In the genomic region with DNA sequence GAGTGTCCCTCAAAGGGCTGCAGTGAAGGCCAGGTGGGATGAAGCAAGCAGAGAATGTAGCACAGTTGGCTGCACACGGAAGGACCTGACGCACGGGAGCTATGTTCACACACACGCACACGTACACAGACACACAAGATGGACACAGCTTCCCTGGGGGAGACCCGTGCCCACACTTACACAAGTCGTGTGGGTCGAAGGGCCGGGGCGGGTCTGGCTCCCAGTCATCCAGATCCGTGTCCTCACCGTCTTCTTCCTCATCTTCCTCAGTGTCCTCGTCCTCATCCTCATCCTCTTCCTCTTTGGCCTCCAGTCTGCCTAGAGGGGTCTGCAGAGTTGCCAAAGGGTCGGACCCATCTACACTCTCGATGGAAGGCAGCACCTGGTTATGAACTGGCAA, we compare ENCODE assay signal across 1 cellular context.
TF ChIP-seq lines count a peak whose summit lies in the region.

No MANE protein-coding gene starts in this region.

TF ChIP-seq in WTC11, 78 proteins besides CTCF, POLR2A, EP300 and RAD21 (continued from another document):
- TF ChIP-seq, protein P1, sequence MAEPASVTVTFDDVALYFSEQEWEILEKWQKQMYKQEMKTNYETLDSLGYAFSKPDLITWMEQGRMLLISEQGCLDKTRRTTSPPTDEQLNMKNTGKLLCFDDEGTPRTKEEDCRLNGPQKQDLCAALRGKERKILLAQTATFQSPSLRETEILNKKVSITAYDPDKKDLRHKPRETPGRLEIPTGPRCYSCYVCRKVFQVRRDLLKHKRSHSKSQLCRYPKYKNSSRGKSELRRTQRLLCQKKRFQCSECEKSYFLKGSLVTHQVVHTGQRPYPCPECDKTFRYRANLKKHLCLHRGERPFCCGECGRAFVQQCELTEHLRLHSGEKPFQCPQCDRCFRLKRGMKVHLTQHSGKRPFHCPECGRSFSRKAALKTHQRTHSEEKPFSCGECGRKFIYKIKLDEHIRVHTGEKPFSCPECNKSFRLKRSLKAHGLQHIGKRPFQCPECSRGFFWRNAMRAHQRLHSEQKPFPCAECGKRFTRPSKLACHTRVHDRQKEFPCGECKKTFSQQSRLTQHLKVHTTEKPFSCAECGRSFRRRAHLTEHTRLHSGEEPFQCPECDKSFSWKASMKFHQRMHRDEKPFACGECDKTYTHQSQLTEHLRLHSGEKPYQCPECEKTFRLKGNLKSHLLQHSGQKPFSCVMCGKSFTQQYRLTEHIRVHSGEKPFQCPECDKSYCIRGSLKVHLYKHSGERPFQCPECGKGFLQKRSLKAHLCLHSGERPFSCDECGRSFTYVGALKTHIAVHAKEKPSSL (CRISPR knock-in tag; conservative IDR thresholded peaks at IDR 0.05) = no peak
- TF ChIP-seq KAT7 (CRISPR knock-in tag; IDR thresholded peaks at IDR 0.05; ENCODE audit: borderline replicate concordance) (no peak), SOX15 (CRISPR knock-in tag; IDR thresholded peaks at IDR 0.05) (no peak), SP1 (CRISPR knock-in tag; conservative IDR thresholded peaks at IDR 0.05) (no peak), MXD4 (CRISPR knock-in tag; IDR thresholded peaks at IDR 0.05; ENCODE audit: borderline replicate concordance) (no peak), ZNF121 (CRISPR knock-in tag; IDR thresholded peaks at IDR 0.05) (no peak), ZBTB21 (CRISPR knock-in tag; IDR thresholded peaks at IDR 0.05; ENCODE audit: borderline replicate concordance) (no peak), TP53 (CRISPR knock-in tag; IDR thresholded peaks at IDR 0.05) (no peak), ZNF317 (CRISPR knock-in tag; IDR thresholded peaks at IDR 0.05; ENCODE audit: borderline replicate concordance, low read depth) (no peak)
- TF ChIP-seq, protein P2, sequence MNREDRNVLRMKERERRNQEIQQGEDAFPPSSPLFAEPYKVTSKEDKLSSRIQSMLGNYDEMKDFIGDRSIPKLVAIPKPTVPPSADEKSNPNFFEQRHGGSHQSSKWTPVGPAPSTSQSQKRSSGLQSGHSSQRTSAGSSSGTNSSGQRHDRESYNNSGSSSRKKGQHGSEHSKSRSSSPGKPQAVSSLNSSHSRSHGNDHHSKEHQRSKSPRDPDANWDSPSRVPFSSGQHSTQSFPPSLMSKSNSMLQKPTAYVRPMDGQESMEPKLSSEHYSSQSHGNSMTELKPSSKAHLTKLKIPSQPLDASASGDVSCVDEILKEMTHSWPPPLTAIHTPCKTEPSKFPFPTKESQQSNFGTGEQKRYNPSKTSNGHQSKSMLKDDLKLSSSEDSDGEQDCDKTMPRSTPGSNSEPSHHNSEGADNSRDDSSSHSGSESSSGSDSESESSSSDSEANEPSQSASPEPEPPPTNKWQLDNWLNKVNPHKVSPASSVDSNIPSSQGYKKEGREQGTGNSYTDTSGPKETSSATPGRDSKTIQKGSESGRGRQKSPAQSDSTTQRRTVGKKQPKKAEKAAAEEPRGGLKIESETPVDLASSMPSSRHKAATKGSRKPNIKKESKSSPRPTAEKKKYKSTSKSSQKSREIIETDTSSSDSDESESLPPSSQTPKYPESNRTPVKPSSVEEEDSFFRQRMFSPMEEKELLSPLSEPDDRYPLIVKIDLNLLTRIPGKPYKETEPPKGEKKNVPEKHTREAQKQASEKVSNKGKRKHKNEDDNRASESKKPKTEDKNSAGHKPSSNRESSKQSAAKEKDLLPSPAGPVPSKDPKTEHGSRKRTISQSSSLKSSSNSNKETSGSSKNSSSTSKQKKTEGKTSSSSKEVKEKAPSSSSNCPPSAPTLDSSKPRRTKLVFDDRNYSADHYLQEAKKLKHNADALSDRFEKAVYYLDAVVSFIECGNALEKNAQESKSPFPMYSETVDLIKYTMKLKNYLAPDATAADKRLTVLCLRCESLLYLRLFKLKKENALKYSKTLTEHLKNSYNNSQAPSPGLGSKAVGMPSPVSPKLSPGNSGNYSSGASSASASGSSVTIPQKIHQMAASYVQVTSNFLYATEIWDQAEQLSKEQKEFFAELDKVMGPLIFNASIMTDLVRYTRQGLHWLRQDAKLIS (CRISPR knock-in tag; IDR thresholded peaks at IDR 0.05; ENCODE audit: borderline replicate concordance) = no peak
- TF ChIP-seq, protein P3, sequence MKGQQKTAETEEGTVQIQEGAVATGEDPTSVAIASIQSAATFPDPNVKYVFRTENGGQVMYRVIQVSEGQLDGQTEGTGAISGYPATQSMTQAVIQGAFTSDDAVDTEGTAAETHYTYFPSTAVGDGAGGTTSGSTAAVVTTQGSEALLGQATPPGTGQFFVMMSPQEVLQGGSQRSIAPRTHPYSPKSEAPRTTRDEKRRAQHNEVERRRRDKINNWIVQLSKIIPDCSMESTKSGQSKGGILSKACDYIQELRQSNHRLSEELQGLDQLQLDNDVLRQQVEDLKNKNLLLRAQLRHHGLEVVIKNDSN (CRISPR knock-in tag; IDR thresholded peaks at IDR 0.05) = no peak
- TF ChIP-seq, protein P4, sequence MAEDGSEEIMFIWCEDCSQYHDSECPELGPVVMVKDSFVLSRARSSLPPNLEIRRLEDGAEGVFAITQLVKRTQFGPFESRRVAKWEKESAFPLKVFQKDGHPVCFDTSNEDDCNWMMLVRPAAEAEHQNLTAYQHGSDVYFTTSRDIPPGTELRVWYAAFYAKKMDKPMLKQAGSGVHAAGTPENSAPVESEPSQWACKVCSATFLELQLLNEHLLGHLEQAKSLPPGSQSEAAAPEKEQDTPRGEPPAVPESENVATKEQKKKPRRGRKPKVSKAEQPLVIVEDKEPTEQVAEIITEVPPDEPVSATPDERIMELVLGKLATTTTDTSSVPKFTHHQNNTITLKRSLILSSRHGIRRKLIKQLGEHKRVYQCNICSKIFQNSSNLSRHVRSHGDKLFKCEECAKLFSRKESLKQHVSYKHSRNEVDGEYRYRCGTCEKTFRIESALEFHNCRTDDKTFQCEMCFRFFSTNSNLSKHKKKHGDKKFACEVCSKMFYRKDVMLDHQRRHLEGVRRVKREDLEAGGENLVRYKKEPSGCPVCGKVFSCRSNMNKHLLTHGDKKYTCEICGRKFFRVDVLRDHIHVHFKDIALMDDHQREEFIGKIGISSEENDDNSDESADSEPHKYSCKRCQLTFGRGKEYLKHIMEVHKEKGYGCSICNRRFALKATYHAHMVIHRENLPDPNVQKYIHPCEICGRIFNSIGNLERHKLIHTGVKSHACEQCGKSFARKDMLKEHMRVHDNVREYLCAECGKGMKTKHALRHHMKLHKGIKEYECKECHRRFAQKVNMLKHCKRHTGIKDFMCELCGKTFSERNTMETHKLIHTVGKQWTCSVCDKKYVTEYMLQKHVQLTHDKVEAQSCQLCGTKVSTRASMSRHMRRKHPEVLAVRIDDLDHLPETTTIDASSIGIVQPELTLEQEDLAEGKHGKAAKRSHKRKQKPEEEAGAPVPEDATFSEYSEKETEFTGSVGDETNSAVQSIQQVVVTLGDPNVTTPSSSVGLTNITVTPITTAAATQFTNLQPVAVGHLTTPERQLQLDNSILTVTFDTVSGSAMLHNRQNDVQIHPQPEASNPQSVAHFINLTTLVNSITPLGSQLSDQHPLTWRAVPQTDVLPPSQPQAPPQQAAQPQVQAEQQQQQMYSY (CRISPR knock-in tag; IDR thresholded peaks at IDR 0.05) = no peak
